ENCODE assay signal across 9 cellular contexts in genomic region chr11:62713343-62713742, GRCh38. TPM values are rescaled to one million over a fixed set of nuclear protein-coding genes. Genes with fewer than 3 reads are reported as not detected.
DNase-seq lines count a peak whose midpoint lies in the region; ATAC-seq and TF ChIP-seq lines count a peak whose summit lies in the region.
"Had no signal": no experiment of that assay in that cellular context is flagged by ENCODE, and none has a peak within 500 bp of the region (broad histone marks: within the 10 kb centered on the region; RNA-seq: fewer than 3 reads in every experiment).

No MANE protein-coding gene starts in this region.

- ATAC-seq in naive thymus-derived CD8-positive, alpha-beta T cell: no peak
- ATAC-seq in HG03442 (IDR thresholded peaks at IDR 0.05; ENCODE audit: unreplicated experiment): no peak

- no peaks in the 10 kb centered on the region for H3K27me3 Mint-ChIP-seq in CD14-positive monocyte (ENCODE audit: low read depth in 3 of 3)
- no peaks in the 10 kb centered on the region for H3K27me3 Mint-ChIP-seq in naive thymus-derived CD8-positive, alpha-beta T cell

- H3K4me3 ChIP-seq in MM.1S (ENCODE audit: low read length): no peak overlapping the region
- peak overlapping the region in 1 of 2 donors; percentile 20 for H3K4me3 ChIP-seq in duodenal mucosa (ENCODE audit: low read depth in 1 of 2, low read length in 2 of 2)

- H3F3A ChIP-seq in MM.1S (ENCODE audit: insufficient read depth, low read length): peaks cover 76% of the 10 kb centered on the region

- intact Hi-C loops in CD14-positive monocyte (cut with micrococcal nuclease): no loop called here

- POLR2A ChIA-PET in naive thymus-derived CD8-positive, alpha-beta T cell (lab: Charles Lee): interaction anchor here (9.7 to 14.8 kb wide), 2 partner anchors 14 to 128 kb away, joined by 98 to 263 read pairs; partner anchors contain the start of genes HNRNPUL2, TTC9C and WDR74

- H3K27ac ChIP-seq in MM.1S (ENCODE audit: low read length): peak overlapping the region; percentile 68
- peak overlapping the region; percentile 58 for H3K27ac ChIP-seq in duodenal mucosa (ENCODE audit: low read depth, low read length)

- H3K27me3 ChIP-seq in MM.1S (replicated peaks; ENCODE audit: insufficient read depth, low read length) (no peaks in the 10 kb centered on the region), duodenal mucosa (ENCODE audit: control insufficient read depth in 1 of 2, insufficient read depth in 2 of 2, low read length in 2 of 2) (no peaks in the 10 kb centered on the region)

- H3K9me3 Mint-ChIP-seq in CD14-positive monocyte: no peaks in the 10 kb centered on the region
- no peaks in the 10 kb centered on the region for H3K9me3 Mint-ChIP-seq in naive thymus-derived CD8-positive, alpha-beta T cell

- H3K36me3 Mint-ChIP-seq in CD14-positive monocyte: peaks cover 64 to 73% of the 10 kb centered on the region in 2 donors
- peaks cover 5 to 79% (median 17%) of the 10 kb centered on the region in 3 donors for H3K36me3 Mint-ChIP-seq in naive thymus-derived CD8-positive, alpha-beta T cell

- H3K9ac ChIP-seq in MM.1S (ENCODE audit: low read length): peak overlapping the region; percentile 5; the same call in 1 of the 2 replicates
- peak overlapping the region; percentile 20 to 26 for H3K9ac ChIP-seq in duodenal mucosa (ENCODE audit: low read depth in 1 of 2, low read length in 2 of 2)

- no peaks in the 10 kb centered on the region for H3K9me2 ChIP-seq in MM.1S (replicated peaks; ENCODE audit: insufficient read depth, low read length)

- no peaks in the 10 kb centered on the region for H4K20me1 ChIP-seq in MM.1S (ENCODE audit: insufficient read depth, low read length)

- H2AFZ ChIP-seq in MM.1S (ENCODE audit: low read length): no peak overlapping the region

- no peak for DNase-seq in CD14-positive monocyte (ENCODE audit: low spot score)
- peak; percentile 54 for DNase-seq in MM.1S
- no peak for DNase-seq in naive thymus-derived CD8-positive, alpha-beta T cell
- DNase-seq in SK-N-DZ (ENCODE audit: low spot score): no peak
- no peak for DNase-seq in NCI-H774 (lab: John Stamatoyannopoulos, UW)
- no peak for DNase-seq in GDM1 (lab: John Stamatoyannopoulos, UW)
- DNase-seq: SIG-M5 had no signal

- H3K4me1 Mint-ChIP-seq in CD14-positive monocyte: peaks cover 17% of the 10 kb centered on the region
- H3K4me1 Mint-ChIP-seq in naive thymus-derived CD8-positive, alpha-beta T cell: peaks cover 18 to 42% (median 39%) of the 10 kb centered on the region in 4 donors

- H3K27ac Mint-ChIP-seq in CD14-positive monocyte: peak overlapping the region in 6 of 7 donors; percentile 3 to 72 (median 50)
- H3K27ac Mint-ChIP-seq in naive thymus-derived CD8-positive, alpha-beta T cell: peak overlapping the region in 9 of 10 donors; percentile 38 to 92 (median 65)

- TF ChIP-seq CTCF in CD14-positive monocyte (IDR thresholded peaks at IDR 0.05) (no peak), MM.1S (IDR thresholded peaks at IDR 0.05; ENCODE audit: low read length) (peak; percentile 10; the same call in 1 of the 2 replicates)

- peak overlapping the region; percentile 19 for H3K4me2 ChIP-seq in MM.1S (ENCODE audit: low read depth, low read length)

- peaks cover 62% of the 10 kb centered on the region for H3K79me2 ChIP-seq in MM.1S (ENCODE audit: low read length)

- H3K36me3 ChIP-seq in MM.1S (replicated peaks; ENCODE audit: insufficient read depth, low read length): peaks cover 15% of the 10 kb centered on the region
- peaks cover 52 to 62% of the 10 kb centered on the region in 2 donors for H3K36me3 ChIP-seq in duodenal mucosa (ENCODE audit: control insufficient read depth in 1 of 2, insufficient read depth in 2 of 2, low read length in 2 of 2)

- peaks cover 71% of the 10 kb centered on the region for H3K4me1 ChIP-seq in MM.1S (ENCODE audit: low read length)
- H3K4me1 ChIP-seq in duodenal mucosa (ENCODE audit: control insufficient read depth in 1 of 2, insufficient read depth in 2 of 2, low read length in 2 of 2): peaks cover 41 to 54% of the 10 kb centered on the region in 2 donors

- H3K9me3 ChIP-seq in MM.1S (replicated peaks; ENCODE audit: insufficient read depth, low read length): no peaks in the 10 kb centered on the region
- H3K9me3 ChIP-seq in duodenal mucosa (ENCODE audit: control insufficient read depth in 1 of 2, low read length in 2 of 2): no peaks in the 10 kb centered on the region

- no peak overlapping the region for H3K4me3 Mint-ChIP-seq in CD14-positive monocyte
- H3K4me3 Mint-ChIP-seq in naive thymus-derived CD8-positive, alpha-beta T cell: no peak overlapping the region

RNA-seq across cellular contexts. Expression of gene GNG3, which starts 5.9 kb away (rescaled TPM):
- under 1 TPM in 1 of 2 donors, not detected in 1; 0.23 TPM for polyA plus RNA-seq in CD14-positive monocyte
- total RNA-seq in naive thymus-derived CD8-positive, alpha-beta T cell: not detected
- polyA plus RNA-seq in naive thymus-derived CD8-positive, alpha-beta T cell: under 1 TPM in 1 of 3 donors, not detected in 2; 0.27 TPM
- polyA plus RNA-seq in SK-N-DZ (2014; cell fraction: cytosol; rRNA removed): 30.5 and 31.9 TPM in 2 replicates
- 7.3 and 9.6 TPM in 2 replicates for polyA plus RNA-seq in SK-N-DZ (2014; cell fraction: nucleus; rRNA removed)

RNA-seq across cellular contexts. Expression of gene BSCL2, which starts 6.1 kb away (rescaled TPM):
- 10 to 100 TPM; 63.3 to 65.7 TPM for polyA plus RNA-seq in CD14-positive monocyte
- total RNA-seq in naive thymus-derived CD8-positive, alpha-beta T cell: 10 to 100 TPM; 37.0 to 50.7 TPM
- polyA plus RNA-seq in naive thymus-derived CD8-positive, alpha-beta T cell: 10 to 100 TPM; 58.2 to 65.0 (median 58.8) TPM
- polyA plus RNA-seq in SK-N-DZ (2014; cell fraction: cytosol; rRNA removed): 164 and 171 TPM in 2 replicates
- polyA plus RNA-seq in SK-N-DZ (2014; cell fraction: nucleus; rRNA removed): 168 and 227 TPM in 2 replicates

RNA-seq across cellular contexts. Expression of gene HNRNPUL2, which starts 13.9 kb away (rescaled TPM):
- polyA plus RNA-seq in CD14-positive monocyte: under 1 TPM; 0.33 to 0.88 TPM
- total RNA-seq in naive thymus-derived CD8-positive, alpha-beta T cell: 10 to 100 TPM; 81.6 to 84.0 TPM
- polyA plus RNA-seq in naive thymus-derived CD8-positive, alpha-beta T cell: 1 to 10 TPM in 2 of 3 donors, under 1 TPM in 1; 0.99 to 3.0 (median 1.0) TPM
- polyA plus RNA-seq in SK-N-DZ (2014; cell fraction: cytosol; rRNA removed): 13.7 and 19.1 TPM in 2 replicates
- polyA plus RNA-seq in SK-N-DZ (2014; cell fraction: nucleus; rRNA removed): 7.2 and 24.5 TPM in 2 replicates

RNA-seq across cellular contexts. Expression of gene TTC9C, which starts 14.9 kb away (rescaled TPM):
- 10 to 100 TPM; 17.9 to 21.6 TPM for polyA plus RNA-seq in CD14-positive monocyte
- total RNA-seq in naive thymus-derived CD8-positive, alpha-beta T cell: 10 to 100 TPM; 46.1 to 47.6 TPM
- 10 to 100 TPM in 2 of 3 donors, 1 to 10 TPM in 1; 8.5 to 18.8 (median 15.4) TPM for polyA plus RNA-seq in naive thymus-derived CD8-positive, alpha-beta T cell
- 31.3 and 85.2 TPM in 2 replicates for polyA plus RNA-seq in SK-N-DZ (2014; cell fraction: cytosol; rRNA removed)
- polyA plus RNA-seq in SK-N-DZ (2014; cell fraction: nucleus; rRNA removed): 18.3 and 28.7 TPM in 2 replicates

RNA-seq across cellular contexts. Expression of gene LRRN4CL, which starts 24.0 kb away (rescaled TPM):
- not detected for polyA plus RNA-seq in CD14-positive monocyte
- under 1 TPM in 1 of 2 experiments, not detected in 1; 0.36 TPM for total RNA-seq in naive thymus-derived CD8-positive, alpha-beta T cell
- not detected for polyA plus RNA-seq in naive thymus-derived CD8-positive, alpha-beta T cell
- 0.03 TPM in 1 of 2 replicates, not detected in the other for polyA plus RNA-seq in SK-N-DZ (2014; cell fraction: cytosol; rRNA removed)
- polyA plus RNA-seq in SK-N-DZ (2014; cell fraction: nucleus; rRNA removed): 0.70 and 1.8 TPM in 2 replicates
